ENCODE assay signal across 9 cellular contexts in genomic region chr6:138465007-138465645, GRCh38. TPM values are rescaled to one million over a fixed set of nuclear protein-coding genes. Genes with fewer than 3 reads are reported as not detected.
DNase-seq lines count a peak whose midpoint lies in the region; ATAC-seq, FAIRE-seq and TF ChIP-seq lines count a peak whose summit lies in the region.
"Had no signal": no experiment of that assay in that cellular context is flagged by ENCODE, and none has a peak within 500 bp of the region (broad histone marks: within the 10 kb centered on the region; RNA-seq: fewer than 3 reads in every experiment).

No MANE protein-coding gene starts in this region.

- no peak overlapping the region for H4K91ac ChIP-seq in mesenchymal stem cell (ENCODE audit: low read length)

- H3K4ac ChIP-seq in mesenchymal stem cell (ENCODE audit: low read depth in 1 of 2, low read length in 2 of 2), result no peak overlapping the region

- ATAC-seq in GM19351 (IDR thresholded peaks at IDR 0.05; ENCODE audit: unreplicated experiment) (no peak), HG03045 (IDR thresholded peaks at IDR 0.05; ENCODE audit: unreplicated experiment) (no peak), GM21723 (IDR thresholded peaks at IDR 0.05; ENCODE audit: unreplicated experiment) (no peak)

- no peak overlapping the region for H2BK12ac ChIP-seq in mesenchymal stem cell (ENCODE audit: low read length in 2 of 2)

- peak overlapping the region; percentile 53 for H3K9ac ChIP-seq in mesenchymal stem cell (ENCODE audit: low read length)

- H3K4me3 ChIP-seq in AG09309 (ENCODE audit: control insufficient read depth, low read depth, low read length), result no peak overlapping the region
- H3K4me3 ChIP-seq in astrocyte of the spinal cord (ENCODE audit: low read depth, low read length), result no peak overlapping the region
- H3K4me3 ChIP-seq in mesenchymal stem cell (ENCODE audit: insufficient read depth in 1 of 2, low read depth in 1 of 2, low read length in 2 of 2), result peak overlapping the region in 1 of 2 experiments; percentile 8

- peaks cover 13% of the 10 kb centered on the region for H3K4me1 ChIP-seq in mesenchymal stem cell (ENCODE audit: control insufficient read depth, insufficient read depth, low read depth, low read length)

- no peaks in the 10 kb centered on the region for H3K9me3 ChIP-seq in mesenchymal stem cell (ENCODE audit: control insufficient read depth, low read length)

- no peak overlapping the region for H2BK5ac ChIP-seq in mesenchymal stem cell (ENCODE audit: low read depth, low read length, poor library complexity, severe bottlenecking)

- no peak overlapping the region for H3K23ac ChIP-seq in mesenchymal stem cell (ENCODE audit: low read length in 2 of 2)

- H3K27me3 ChIP-seq in mesenchymal stem cell (ENCODE audit: control insufficient read depth in 1 of 2, insufficient read depth in 1 of 2, low read length in 2 of 2), result no peaks in the 10 kb centered on the region

- H4K8ac ChIP-seq in mesenchymal stem cell (ENCODE audit: low read length), result no peak overlapping the region

- H2BK15ac ChIP-seq in mesenchymal stem cell (ENCODE audit: low read depth, poor library complexity, severe bottlenecking), result no peak overlapping the region

- no peak overlapping the region for H2BK120ac ChIP-seq in mesenchymal stem cell (ENCODE audit: low read depth, low read length)

- no peak overlapping the region for H2AFZ ChIP-seq in mesenchymal stem cell (ENCODE audit: low read depth, low read length)

- peak overlapping the region; percentile 83 for H3K27ac ChIP-seq in mesenchymal stem cell (ENCODE audit: low read length, poor library complexity, severe bottlenecking)

- peak overlapping the region in 1 of 2 experiments; percentile 63 for H3K18ac ChIP-seq in mesenchymal stem cell (ENCODE audit: low read depth in 1 of 2, low read length in 2 of 2)

- TF ChIP-seq CTCF in AG09309 (IDR thresholded peaks at IDR 0.05; ENCODE audit: control insufficient read depth, insufficient read depth, low read depth, low read length, missing control alignments), result no peak
- no peak for TF ChIP-seq CTCF in astrocyte of the spinal cord (IDR thresholded peaks at IDR 0.05; ENCODE audit: low read depth, low read length)

- in situ Hi-C loops in astrocyte of the spinal cord (cut with HindIII; ENCODE audit: low sequenced_read_pairs), result no loop called here

- DNase-seq in AG09309 (ENCODE audit: low read depth) (peak; percentile 84), HTR-8/SVneo (ENCODE audit: insufficient read length, low spot score) (peak; percentile 21), astrocyte of the spinal cord (ENCODE audit: low read depth, low spot score) (peak; percentile 97), mesenchymal stem cell (peak; percentile 96), globus pallidus (ENCODE audit: low spot score) (no peak)
- DNase-seq: NCI-H1436 treated with DMSO at 0.1 percent for 48 hours had no signal

- H3K14ac ChIP-seq in mesenchymal stem cell (ENCODE audit: low read length in 2 of 2), result no peak overlapping the region

- no peak overlapping the region for H2AK5ac ChIP-seq in mesenchymal stem cell (ENCODE audit: low read length, severe bottlenecking)

- WGBS in mesenchymal stem cell, result 22% methylated on average over 1 of the region's 1 CpG

- peaks cover 24% of the 10 kb centered on the region for H3K79me1 ChIP-seq in mesenchymal stem cell (replicated peaks; ENCODE audit: low read length, poor library complexity, severe bottlenecking)

- no peak for FAIRE-seq in HTR-8/SVneo (lab: Jason Lieb, UNC)

- H3K4me2 ChIP-seq in mesenchymal stem cell (ENCODE audit: low read length, poor library complexity, severe bottlenecking), result no peak overlapping the region

- H3K36me3 ChIP-seq in mesenchymal stem cell (ENCODE audit: control insufficient read depth in 1 of 2, insufficient read depth in 2 of 2, low read depth in 1 of 2, low read length in 2 of 2), result peaks cover 6 to 43% of the 10 kb centered on the region in 2 experiments

RNA-seq across cellular contexts. Expression of gene NHSL1, which starts 34.2 kb away (rescaled TPM):
- polyA plus RNA-seq in mesenchymal stem cell (2013, experiment 1 of 2), result 16.1 TPM
- polyA plus RNA-seq in mesenchymal stem cell (2013, experiment 2 of 2), result 16.4 TPM
